In the genomic region with DNA sequence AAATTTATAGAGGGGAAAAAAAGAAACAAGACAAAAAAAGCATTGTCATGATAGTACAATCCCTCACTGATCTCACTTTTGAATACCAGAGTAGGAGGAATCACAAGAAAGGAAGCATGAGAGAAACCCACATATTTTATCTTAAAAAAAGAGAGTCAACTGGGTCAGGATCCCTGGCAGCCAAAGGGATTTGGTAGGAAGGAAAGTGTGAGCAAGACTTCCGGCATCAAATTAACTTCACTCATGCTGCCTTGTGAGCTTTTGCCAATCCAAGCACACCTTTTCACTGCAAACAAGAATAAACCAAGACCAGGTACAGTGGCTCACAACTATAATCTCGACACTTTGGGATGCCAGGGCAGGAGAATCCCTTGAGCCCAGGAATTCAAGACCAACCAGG, we compare ENCODE assay signal across 17 cellular contexts. TPM values are rescaled to one million over a fixed set of nuclear protein-coding genes. Genes with fewer than 3 reads are reported as not detected.
"Had no signal": no experiment of that assay in that cellular context is flagged by ENCODE, and none has a peak within 500 bp of the region (broad histone marks: within the 10 kb centered on the region; RNA-seq: fewer than 3 reads in every experiment).

No MANE protein-coding gene starts in this region.

- H3K36me3 Mint-ChIP-seq: stimulated activated naive B cell treated with anti-CD40 and anti-IgM and Interleukin-4, amounts not matched to agents 10 μg/mL and 1 μg/mL and 100 μg/mL, for 72 hours had no signal

- H3K4me1 Mint-ChIP-seq: stimulated activated naive B cell treated with anti-CD40 and anti-IgM and Interleukin-4, amounts not matched to agents 10 μg/mL and 1 μg/mL and 100 μg/mL, for 72 hours had no signal

- H3K4me3 Mint-ChIP-seq: activated naive CD4-positive, alpha-beta T cell treated with anti-CD3 and anti-CD28 coated beads for 36 hours; stimulated activated naive B cell treated with anti-CD40 and anti-IgM and Interleukin-4, amounts not matched to agents 10 μg/mL and 1 μg/mL and 100 μg/mL, for 72 hours had no signal

- H3K27me3 Mint-ChIP-seq: stimulated activated naive B cell treated with anti-CD40 and anti-IgM and Interleukin-4, amounts not matched to agents 10 μg/mL and 1 μg/mL and 100 μg/mL, for 72 hours had no signal

- H3K27ac ChIP-seq: body of pancreas, colonic mucosa, esophagus muscularis mucosa, hepatocyte, transverse colon, vagina had no signal

- H3K4me2 ChIP-seq: hepatocyte had no signal

- H3K4me3 ChIP-seq: body of pancreas, colonic mucosa, esophagus muscularis mucosa, hepatocyte, transverse colon, vagina had no signal

- H3K9me3 ChIP-seq: body of pancreas, colonic mucosa, esophagus muscularis mucosa, transverse colon, vagina had no signal

- H3K36me3 ChIP-seq: colonic mucosa, esophagus muscularis mucosa, transverse colon, vagina had no signal

- H3K79me2 ChIP-seq: hepatocyte had no signal

- H3K27ac Mint-ChIP-seq: activated naive CD4-positive, alpha-beta T cell treated with anti-CD3 and anti-CD28 coated beads for 36 hours; stimulated activated naive B cell treated with anti-CD40 and anti-IgM and Interleukin-4, amounts not matched to agents 10 μg/mL and 1 μg/mL and 100 μg/mL, for 72 hours had no signal

- ATAC-seq: body of pancreas; left lobe of liver; stimulated activated naive B cell treated with anti-CD40 and anti-IgM and Interleukin-4, amounts not matched to agents 10 μg/mL and 1 μg/mL and 100 μg/mL, for 72 hours had no signal

- H3K4me1 ChIP-seq: body of pancreas, colonic mucosa, esophagus muscularis mucosa, transverse colon, vagina had no signal

- DNase-seq: activated CD4-positive, alpha-beta T cell treated with anti-CD3 and anti-CD28 coated beads for 4 hours; activated CD8-positive, alpha-beta memory T cell treated with anti-CD3 and anti-CD28 coated beads for 24 hours; activated naive CD4-positive, alpha-beta T cell treated with anti-CD3 and anti-CD28 coated beads for 36 hours; amygdala; body of pancreas; colonic mucosa; mammary epithelial cell; stimulated activated naive B cell treated with anti-CD40 and anti-IgM and Interleukin-4, amounts not matched to agents 10 μg/mL and 1 μg/mL and 100 μg/mL, for 72 hours; substantia nigra; T-helper 9 cell; transverse colon had no signal

- H2AFZ ChIP-seq: hepatocyte had no signal

- H3K9me3 Mint-ChIP-seq: activated naive CD4-positive, alpha-beta T cell treated with anti-CD3 and anti-CD28 coated beads for 36 hours; stimulated activated naive B cell treated with anti-CD40 and anti-IgM and Interleukin-4, amounts not matched to agents 10 μg/mL and 1 μg/mL and 100 μg/mL, for 72 hours had no signal

- H3K27me3 ChIP-seq: body of pancreas, colonic mucosa, esophagus muscularis mucosa, hepatocyte, transverse colon, vagina had no signal

RNA-seq across cellular contexts. Expression of a gene that starts 53.1 kb away (rescaled TPM):
- total RNA-seq: activated naive CD4-positive, alpha-beta T cell treated with anti-CD3 and anti-CD28 coated beads for 36 hours; body of pancreas; colonic mucosa; esophagus muscularis mucosa; glomerular endothelial cell; left lobe of liver; mammary epithelial cell; transverse colon; vagina had no signal
- polyA plus RNA-seq: keratinocyte had no signal
